ENCODE assay signal across 16 cellular contexts in genomic region chr2:128595763-128596452, GRCh38.
DNase-seq lines count a peak whose midpoint lies in the region; ATAC-seq and TF ChIP-seq lines count a peak whose summit lies in the region.
"Had no signal": no experiment of that assay in that cellular context is flagged by ENCODE, and none has a peak within 500 bp of the region (broad histone marks: within the 10 kb centered on the region; RNA-seq: fewer than 3 reads in every experiment).

No MANE protein-coding gene starts in this region.

- H3K36me3 ChIP-seq in H7 (replicated peaks; ENCODE audit: control insufficient read depth, insufficient read depth, low read length): no peaks in the 10 kb centered on the region
- H3K36me3 ChIP-seq in upper lobe of right lung: no peaks in the 10 kb centered on the region
- H3K36me3 ChIP-seq: HAP-1 had no signal

- no peaks in the 10 kb centered on the region for H3K36me3 Mint-ChIP-seq in activated CD4-positive, alpha-beta memory T cell treated with anti-CD3 and anti-CD28 coated beads, Interleukin-2, amount 10 ng/mL, durations not matched to agents 7 days and 5 days (ENCODE audit: low read depth)
- no peaks in the 10 kb centered on the region for H3K36me3 Mint-ChIP-seq in activated CD4-positive, alpha-beta memory T cell treated with anti-CD3 and anti-CD28 coated beads for 36 hours
- H3K36me3 Mint-ChIP-seq in osteocyte (ENCODE audit: unreplicated experiment) (no peaks in the 10 kb centered on the region), T-helper 17 cell (ENCODE audit: low read depth) (no peaks in the 10 kb centered on the region)

- no peak overlapping the region for H3K27ac ChIP-seq in upper lobe of right lung

- intact Hi-C loops in activated CD4-positive, alpha-beta memory T cell treated with anti-CD3 and anti-CD28 coated beads for 36 hours (cut with micrococcal nuclease): no loop called here
- intact Hi-C loops in upper lobe of right lung (cut with DNase I): no loop called here

- peak; percentile 36 for ATAC-seq in left lobe of liver
- ATAC-seq in T-helper 17 cell: no peak
- no peak for ATAC-seq in upper lobe of right lung
- ATAC-seq: K562, PC-3 had no signal

- no peaks in the 10 kb centered on the region for H3K4me1 ChIP-seq in upper lobe of right lung
- H3K4me1 ChIP-seq: HAP-1 had no signal

- CTCF ChIA-PET in activated CD4-positive, alpha-beta memory T cell treated with anti-CD3 and anti-CD28 coated beads, Interleukin-2, amount 10 ng/mL, durations not matched to agents 7 days and 5 days (lab: Charles Lee): no interaction called here
- CTCF ChIA-PET in activated CD4-positive, alpha-beta memory T cell treated with anti-CD3 and anti-CD28 coated beads for 36 hours (lab: Charles Lee): no interaction called here

- TF ChIP-seq CTCF in osteocyte (IDR thresholded peaks at IDR 0.05) (no peak), upper lobe of right lung (IDR thresholded peaks at IDR 0.05) (no peak)

- no peak overlapping the region for H3K4me3 ChIP-seq in H7 (ENCODE audit: insufficient read depth, low read depth, low read length)
- no peak overlapping the region for H3K4me3 ChIP-seq in upper lobe of right lung
- H3K4me3 ChIP-seq: HAP-1, K562 had no signal

- H3K9me3 ChIP-seq in T-helper 17 cell (ENCODE audit: control insufficient read depth, low read length, poor library complexity, severe bottlenecking) (no peaks in the 10 kb centered on the region), upper lobe of right lung (no peaks in the 10 kb centered on the region)
- H3K9me3 ChIP-seq: Caco-2, HAP-1 had no signal

- no peak overlapping the region for H3K27ac Mint-ChIP-seq in activated CD4-positive, alpha-beta memory T cell treated with anti-CD3 and anti-CD28 coated beads, Interleukin-2, amount 10 ng/mL, durations not matched to agents 7 days and 5 days
- H3K27ac Mint-ChIP-seq in activated CD4-positive, alpha-beta memory T cell treated with anti-CD3 and anti-CD28 coated beads for 36 hours: no peak overlapping the region
- H3K27ac Mint-ChIP-seq in osteocyte (ENCODE audit: unreplicated experiment) (no peak overlapping the region), T-helper 17 cell (no peak overlapping the region)

- H3K4me3 Mint-ChIP-seq in activated CD4-positive, alpha-beta memory T cell treated with anti-CD3 and anti-CD28 coated beads, Interleukin-2, amount 10 ng/mL, durations not matched to agents 7 days and 5 days: no peak overlapping the region
- H3K4me3 Mint-ChIP-seq in activated CD4-positive, alpha-beta memory T cell treated with anti-CD3 and anti-CD28 coated beads for 36 hours: no peak overlapping the region
- no peak overlapping the region for H3K4me3 Mint-ChIP-seq in osteocyte (ENCODE audit: unreplicated experiment)
- H3K4me3 Mint-ChIP-seq in T-helper 17 cell: no peak overlapping the region

- H3K27me3 ChIP-seq in H7 (ENCODE audit: control insufficient read depth, insufficient read depth, low read length): no peaks in the 10 kb centered on the region
- H3K27me3 ChIP-seq in upper lobe of right lung: no peaks in the 10 kb centered on the region

- H3K9me3 Mint-ChIP-seq in activated CD4-positive, alpha-beta memory T cell treated with anti-CD3 and anti-CD28 coated beads, Interleukin-2, amount 10 ng/mL, durations not matched to agents 7 days and 5 days: no peaks in the 10 kb centered on the region
- no peaks in the 10 kb centered on the region for H3K9me3 Mint-ChIP-seq in activated CD4-positive, alpha-beta memory T cell treated with anti-CD3 and anti-CD28 coated beads for 36 hours
- H3K9me3 Mint-ChIP-seq in osteocyte (ENCODE audit: unreplicated experiment): no peaks in the 10 kb centered on the region

- H3K4me1 Mint-ChIP-seq in activated CD4-positive, alpha-beta memory T cell treated with anti-CD3 and anti-CD28 coated beads, Interleukin-2, amount 10 ng/mL, durations not matched to agents 7 days and 5 days: no peaks in the 10 kb centered on the region
- H3K4me1 Mint-ChIP-seq in activated CD4-positive, alpha-beta memory T cell treated with anti-CD3 and anti-CD28 coated beads for 36 hours (ENCODE audit: low read depth): no peaks in the 10 kb centered on the region
- H3K4me1 Mint-ChIP-seq in osteocyte (ENCODE audit: unreplicated experiment) (no peaks in the 10 kb centered on the region), T-helper 17 cell (no peaks in the 10 kb centered on the region)

- H3K27me3 Mint-ChIP-seq in activated CD4-positive, alpha-beta memory T cell treated with anti-CD3 and anti-CD28 coated beads, Interleukin-2, amount 10 ng/mL, durations not matched to agents 7 days and 5 days: no peaks in the 10 kb centered on the region
- no peaks in the 10 kb centered on the region for H3K27me3 Mint-ChIP-seq in activated CD4-positive, alpha-beta memory T cell treated with anti-CD3 and anti-CD28 coated beads for 36 hours
- H3K27me3 Mint-ChIP-seq in osteocyte (ENCODE audit: unreplicated experiment) (no peaks in the 10 kb centered on the region), T-helper 17 cell (peaks cover 24% of the 10 kb centered on the region)

- POLR2A ChIA-PET in activated CD4-positive, alpha-beta memory T cell treated with anti-CD3 and anti-CD28 coated beads, Interleukin-2, amount 10 ng/mL, durations not matched to agents 7 days and 5 days (lab: Charles Lee): no interaction called here
- POLR2A ChIA-PET in activated CD4-positive, alpha-beta memory T cell treated with anti-CD3 and anti-CD28 coated beads for 36 hours (lab: Charles Lee): interaction anchor here (1.2 kb wide), 1 partner anchor 1745 kb away, joined by 3 read pairs; no protein-coding TSS in a partner anchor

- DNase-seq in activated CD4-positive, alpha-beta memory T cell treated with anti-CD3 and anti-CD28 coated beads, Interleukin-2, amount 10 ng/mL, durations not matched to agents 7 days and 5 days: peak; percentile 9
- no peak for DNase-seq in activated CD4-positive, alpha-beta memory T cell treated with anti-CD3 and anti-CD28 coated beads for 36 hours
- peak; percentile 22 for DNase-seq in H7
- peak; percentile 46 for DNase-seq in left lobe of liver (ENCODE audit: low spot score)
- peak; percentile 63 for DNase-seq in osteocyte (ENCODE audit: extremely low spot score, unreplicated experiment)
- no peak for DNase-seq in SKM-1 treated with dmso at 0.1 percent for 144 hours (lab: John Stamatoyannopoulos, UW; ENCODE audit: unreplicated experiment)
- DNase-seq in T-helper 17 cell: no peak
- no peak for DNase-seq in upper lobe of right lung
- DNase-seq: 8988T, Caco-2, NCI-H1436 treated with DMSO at 0.1 percent for 48 hours, NCI-H2227 treated with DMSO at 0.1 percent for 48 hours, NCI-H524 treated with DMSO at 0.1 percent for 48 hours, PC-3 had no signal

Comparison
In these comparisons a context has a peak if more than half of its experiments do, and no peak if none do; other contexts are left out.
1. DNase-seq: peak in activated CD4-positive, alpha-beta memory T cell treated with anti-CD3 and anti-CD28 coated beads, Interleukin-2, amount 10 ng/mL, durations not matched to agents 7 days and 5 days (single experiment), H7 (single experiment), left lobe of liver (single experiment) and osteocyte (single experiment); none in activated CD4-positive, alpha-beta memory T cell treated with anti-CD3 and anti-CD28 coated beads for 36 hours (single experiment), SKM-1 treated with dmso at 0.1 percent for 144 hours (single experiment), T-helper 17 cell (0 of 3) and upper lobe of right lung (single experiment).